Comparison of ENCODE assay signal across 9 cellular contexts in the genomic region with DNA sequence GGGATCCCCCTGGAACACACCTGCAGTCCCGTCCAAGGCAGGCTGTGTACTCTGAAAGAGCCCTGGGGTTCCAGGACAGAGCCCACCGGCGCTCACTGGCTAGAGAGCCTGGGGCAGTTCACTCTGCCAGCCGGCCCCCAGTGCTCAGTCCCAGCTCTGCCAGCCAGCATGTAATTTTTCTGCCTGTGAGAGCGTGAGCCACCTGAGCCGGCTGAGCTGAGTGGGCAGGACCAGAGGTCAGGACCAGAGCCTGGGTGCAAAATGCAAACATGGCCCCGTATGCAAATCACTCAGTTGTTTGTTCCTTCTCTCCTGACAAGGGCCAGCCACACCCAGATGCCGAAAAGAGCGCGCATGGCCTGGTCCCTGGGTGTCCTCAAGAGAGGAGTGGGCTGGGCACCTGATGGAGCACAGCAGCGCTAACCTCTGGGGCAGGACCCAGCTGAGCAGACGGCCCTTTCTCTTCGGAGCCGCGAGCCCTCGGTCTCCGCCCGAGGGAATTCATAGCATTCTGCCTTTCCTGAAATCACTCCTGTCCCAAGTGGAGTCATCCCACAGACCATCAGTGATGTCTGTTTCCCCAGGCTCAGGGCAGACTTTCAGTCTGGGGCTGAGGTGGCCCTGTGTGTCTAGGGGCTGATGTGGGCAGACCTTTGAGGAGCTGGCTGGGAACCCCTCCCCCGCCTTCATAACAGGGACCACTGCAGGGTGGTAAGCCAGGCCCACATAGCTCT. TPM values are rescaled to one million over a fixed set of nuclear protein-coding genes. Genes with fewer than 3 reads are reported as not detected.
DNase-seq lines count a peak whose midpoint lies in the region; ATAC-seq and TF ChIP-seq lines count a peak whose summit lies in the region.
"Had no signal": no experiment of that assay in that cellular context is flagged by ENCODE, and none has a peak within 500 bp of the region (broad histone marks: within the 10 kb centered on the region; RNA-seq: fewer than 3 reads in every experiment).

No MANE protein-coding gene starts in this region.

- intact Hi-C loops in CD8-positive, alpha-beta T cell (cut with DNase I, micrococcal nuclease): no loop called here

- H3K27ac ChIP-seq in CD8-positive, alpha-beta T cell (ENCODE audit: low read depth, low read length): no peak overlapping the region

- in situ Hi-C loops in ACHN (cut with HindIII; ENCODE audit: low pct_ligation_motif_present, low pct_unique_long_range_greater_than_20kb, low sequenced_read_pairs): no loop called here

- CTCF ChIA-PET in CD8-positive, alpha-beta T cell (lab: Charles Lee): interaction anchor here (0.9 to 26.7 kb wide), 6 partner anchors 10 to 71 kb away, joined by 3 to 783 read pairs (median 35); no protein-coding TSS in a partner anchor

- peak overlapping the region; percentile 52 for H3K27ac Mint-ChIP-seq in stimulated activated naive CD8-positive, alpha-beta T cell treated with anti-CD3 and anti-CD28 coated beads, Interleukin-15, Interleukin-2, amounts not matched to agents 100 ng/mL and 50 ng/mL, for 24 hours
- peak overlapping the region in 1 of 2 donors; percentile 76 for H3K27ac Mint-ChIP-seq in stimulated activated naive CD8-positive, alpha-beta T cell treated with anti-CD3 and anti-CD28 coated beads, Interleukin-15, amount 100 ng/mL, for 72 hours
- H3K27ac Mint-ChIP-seq in CD8-positive, alpha-beta T cell: no peak overlapping the region
- H3K27ac Mint-ChIP-seq: activated naive CD4-positive, alpha-beta T cell treated with anti-CD3 and anti-CD28 coated beads, Interleukin-2, amount 50 U/mL, for 24 hours had no signal

- peak overlapping the region; percentile 41 for H3K4me3 Mint-ChIP-seq in stimulated activated naive CD8-positive, alpha-beta T cell treated with anti-CD3 and anti-CD28 coated beads, Interleukin-15, Interleukin-2, amounts not matched to agents 100 ng/mL and 50 ng/mL, for 24 hours
- no peak overlapping the region for H3K4me3 Mint-ChIP-seq in stimulated activated naive CD8-positive, alpha-beta T cell treated with anti-CD3 and anti-CD28 coated beads, Interleukin-15, amount 100 ng/mL, for 72 hours
- no peak overlapping the region for H3K4me3 Mint-ChIP-seq in CD8-positive, alpha-beta T cell
- H3K4me3 Mint-ChIP-seq: activated naive CD4-positive, alpha-beta T cell treated with anti-CD3 and anti-CD28 coated beads, Interleukin-2, amount 50 U/mL, for 24 hours had no signal

- TF ChIP-seq CTCF in CD8-positive, alpha-beta T cell (IDR thresholded peaks at IDR 0.05): no peak

- no peak overlapping the region for H3K4me3 ChIP-seq in CD8-positive, alpha-beta T cell (ENCODE audit: low read depth, low read length)

- no peaks in the 10 kb centered on the region for H3K9me3 Mint-ChIP-seq in stimulated activated naive CD8-positive, alpha-beta T cell treated with anti-CD3 and anti-CD28 coated beads, Interleukin-15, Interleukin-2, amounts not matched to agents 100 ng/mL and 50 ng/mL, for 24 hours
- no peaks in the 10 kb centered on the region for H3K9me3 Mint-ChIP-seq in stimulated activated naive CD8-positive, alpha-beta T cell treated with anti-CD3 and anti-CD28 coated beads, Interleukin-15, amount 100 ng/mL, for 72 hours
- no peaks in the 10 kb centered on the region for H3K9me3 Mint-ChIP-seq in CD8-positive, alpha-beta T cell
- H3K9me3 Mint-ChIP-seq: activated naive CD4-positive, alpha-beta T cell treated with anti-CD3 and anti-CD28 coated beads, Interleukin-2, amount 50 U/mL, for 24 hours had no signal

- POLR2A ChIA-PET in CD8-positive, alpha-beta T cell (lab: Charles Lee): interaction anchor here (1.5 to 2.2 kb wide), 3 partner anchors 35 to 59 kb away, joined by 3 to 8 read pairs (median 6); no protein-coding TSS in a partner anchor

- H3K36me3 ChIP-seq in CD8-positive, alpha-beta T cell (ENCODE audit: insufficient read depth, low read length): no peaks in the 10 kb centered on the region

- no peak for DNase-seq in stimulated activated naive CD8-positive, alpha-beta T cell treated with anti-CD3 and anti-CD28 coated beads, Interleukin-15, amount 100 ng/mL, for 72 hours
- DNase-seq in iPS-NIHi11 (ENCODE audit: low spot score) (peak; percentile 1), HuH-7 (ENCODE audit: low spot score) (no peak), ACHN (no peak), NCI-H1092 treated with DMSO at 0.1 percent for 48 hours (lab: John Stamatoyannopoulos, UW) (no peak)
- no peak for DNase-seq in CD8-positive, alpha-beta T cell

- no peaks in the 10 kb centered on the region for H3K27me3 ChIP-seq in CD8-positive, alpha-beta T cell (ENCODE audit: insufficient read depth, low read length)

- peaks cover 5% of the 10 kb centered on the region for H3K4me1 ChIP-seq in CD8-positive, alpha-beta T cell (ENCODE audit: insufficient read depth, low read length)

- no peaks in the 10 kb centered on the region for H3K9me3 ChIP-seq in CD8-positive, alpha-beta T cell (ENCODE audit: low read length)

- H3K36me3 Mint-ChIP-seq in stimulated activated naive CD8-positive, alpha-beta T cell treated with anti-CD3 and anti-CD28 coated beads, Interleukin-15, Interleukin-2, amounts not matched to agents 100 ng/mL and 50 ng/mL, for 24 hours (ENCODE audit: low read depth): no peaks in the 10 kb centered on the region
- no peaks in the 10 kb centered on the region for H3K36me3 Mint-ChIP-seq in CD8-positive, alpha-beta T cell
- H3K36me3 Mint-ChIP-seq: activated naive CD4-positive, alpha-beta T cell treated with anti-CD3 and anti-CD28 coated beads, Interleukin-2, amount 50 U/mL, for 24 hours had no signal

- ATAC-seq in stimulated activated naive CD8-positive, alpha-beta T cell treated with anti-CD3 and anti-CD28 coated beads, Interleukin-15, amount 100 ng/mL, for 72 hours: no peak
- ATAC-seq in HG03575 (IDR thresholded peaks at IDR 0.05; ENCODE audit: extremely low read depth, insufficient number of reproducible peaks, low FRiP score, unreplicated experiment): peak; percentile 3
- ATAC-seq in CD8-positive, alpha-beta T cell: no peak

- H3K4me1 Mint-ChIP-seq in stimulated activated naive CD8-positive, alpha-beta T cell treated with anti-CD3 and anti-CD28 coated beads, Interleukin-15, Interleukin-2, amounts not matched to agents 100 ng/mL and 50 ng/mL, for 24 hours (ENCODE audit: low read depth): peaks cover 20% of the 10 kb centered on the region
- peaks cover 41% of the 10 kb centered on the region for H3K4me1 Mint-ChIP-seq in stimulated activated naive CD8-positive, alpha-beta T cell treated with anti-CD3 and anti-CD28 coated beads, Interleukin-15, amount 100 ng/mL, for 72 hours
- peaks cover 3% of the 10 kb centered on the region for H3K4me1 Mint-ChIP-seq in CD8-positive, alpha-beta T cell (ENCODE audit: low read depth)
- H3K4me1 Mint-ChIP-seq: activated naive CD4-positive, alpha-beta T cell treated with anti-CD3 and anti-CD28 coated beads, Interleukin-2, amount 50 U/mL, for 24 hours had no signal

- H3K27me3 Mint-ChIP-seq in stimulated activated naive CD8-positive, alpha-beta T cell treated with anti-CD3 and anti-CD28 coated beads, Interleukin-15, Interleukin-2, amounts not matched to agents 100 ng/mL and 50 ng/mL, for 24 hours: peaks cover 3% of the 10 kb centered on the region
- no peaks in the 10 kb centered on the region for H3K27me3 Mint-ChIP-seq in stimulated activated naive CD8-positive, alpha-beta T cell treated with anti-CD3 and anti-CD28 coated beads, Interleukin-15, amount 100 ng/mL, for 72 hours
- H3K27me3 Mint-ChIP-seq in CD8-positive, alpha-beta T cell (ENCODE audit: low read depth): no peaks in the 10 kb centered on the region
- H3K27me3 Mint-ChIP-seq: activated naive CD4-positive, alpha-beta T cell treated with anti-CD3 and anti-CD28 coated beads, Interleukin-2, amount 50 U/mL, for 24 hours had no signal

RNA-seq across cellular contexts. Expression of a gene that starts 36.5 kb away (rescaled TPM):
- 1,000 to 10,000 TPM; 1,661 to 1,675 TPM for total RNA-seq in CD8-positive, alpha-beta T cell
